In the genomic region with DNA sequence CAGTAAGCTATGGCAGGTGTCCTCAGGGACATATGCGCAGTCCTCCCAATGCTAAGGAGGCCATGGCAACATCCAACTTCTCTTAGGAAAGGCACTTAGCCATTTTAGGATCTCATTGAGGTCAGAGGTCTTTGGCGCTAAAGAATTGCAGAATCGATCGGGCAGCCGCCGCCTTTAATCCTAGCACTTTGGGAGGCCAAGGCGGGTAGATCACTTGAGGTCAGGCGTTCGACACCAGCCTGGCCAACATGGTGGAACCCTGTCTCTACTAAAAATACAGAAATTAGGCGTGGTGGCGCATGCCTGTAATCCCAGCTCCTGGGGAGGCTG, we compare ENCODE assay signal across 9 cellular contexts. TPM values are rescaled to one million over a fixed set of nuclear protein-coding genes. Genes with fewer than 3 reads are reported as not detected.
DNase-seq lines count a peak whose midpoint lies in the region; ATAC-seq and TF ChIP-seq lines count a peak whose summit lies in the region.
"Had no signal": no experiment of that assay in that cellular context is flagged by ENCODE, and none has a peak within 500 bp of the region (broad histone marks: within the 10 kb centered on the region; RNA-seq: fewer than 3 reads in every experiment).

No MANE protein-coding gene starts in this region.

- CTCF ChIA-PET in CD8-positive, alpha-beta memory T cell (lab: Charles Lee) = interaction anchor here (1.9 kb wide), 1 partner anchor 13 kb away, joined by 7 read pairs; no protein-coding TSS in a partner anchor

- TF ChIP-seq RAD21 in neural cell (conservative IDR thresholded peaks at IDR 0.05) = no peak

- no peaks in the 10 kb centered on the region for H3K9me3 Mint-ChIP-seq in CD8-positive, alpha-beta memory T cell

- H3K4me2 ChIP-seq in neural cell (ENCODE audit: low read length) = peak overlapping the region; percentile 65

- peak overlapping the region; percentile 82 to 93 (median 91) for H3K4me3 Mint-ChIP-seq in CD8-positive, alpha-beta memory T cell

- H3F3A ChIP-seq in neural cell (ENCODE audit: insufficient read depth, low read length, poor library complexity, severe bottlenecking) = no peaks in the 10 kb centered on the region

- no peak for TF ChIP-seq EP300 in neural cell (conservative IDR thresholded peaks at IDR 0.05; ENCODE audit: poor library complexity, severe bottlenecking)

- peak overlapping the region; percentile 58 for H3K4me3 ChIP-seq in CD8-positive, alpha-beta memory T cell (ENCODE audit: low read length)
- peak overlapping the region; percentile 72 to 80 for H3K4me3 ChIP-seq in duodenal mucosa (ENCODE audit: low read depth in 1 of 2, low read length in 2 of 2)
- H3K4me3 ChIP-seq in neural cell (ENCODE audit: low read length) = peak overlapping the region; percentile 96

- peaks cover 15% of the 10 kb centered on the region for H3K4me1 ChIP-seq in CD8-positive, alpha-beta memory T cell (ENCODE audit: insufficient read depth, low read length)
- H3K4me1 ChIP-seq in duodenal mucosa (ENCODE audit: control insufficient read depth in 1 of 2, insufficient read depth in 2 of 2, low read length in 2 of 2) = peaks cover 0 to 18% of the 10 kb centered on the region in 2 donors

- peak overlapping the region; percentile 55 for H3K27ac ChIP-seq in CD8-positive, alpha-beta memory T cell (ENCODE audit: low read depth, low read length)
- H3K27ac ChIP-seq in duodenal mucosa (ENCODE audit: low read depth, low read length) (no peak overlapping the region), neural cell (ENCODE audit: low read length) (no peak overlapping the region)

- H3K4me1 Mint-ChIP-seq in CD8-positive, alpha-beta memory T cell = peaks cover 9 to 28% (median 12%) of the 10 kb centered on the region in 3 donors

- no peaks in the 10 kb centered on the region for H4K20me1 ChIP-seq in neural cell (ENCODE audit: insufficient read depth)

- no peak overlapping the region for H2AFZ ChIP-seq in neural cell (ENCODE audit: low read depth, low read length)

- POLR2A ChIA-PET in CD8-positive, alpha-beta memory T cell (lab: Charles Lee) = no interaction called here

- H3K9ac ChIP-seq in duodenal mucosa (ENCODE audit: low read depth in 1 of 2, low read length in 2 of 2) = peak overlapping the region in 1 of 2 donors; percentile 70
- peak overlapping the region; percentile 87 for H3K9ac ChIP-seq in neural cell (ENCODE audit: low read length)

- H3K36me3 ChIP-seq in CD8-positive, alpha-beta memory T cell (ENCODE audit: insufficient read depth, low read length) = no peaks in the 10 kb centered on the region
- H3K36me3 ChIP-seq in duodenal mucosa (ENCODE audit: control insufficient read depth in 1 of 2, insufficient read depth in 2 of 2, low read length in 2 of 2) (peaks cover 0 to 7% of the 10 kb centered on the region in 2 donors), neural cell (ENCODE audit: insufficient read depth, low read length) (no peaks in the 10 kb centered on the region)

- no peaks in the 10 kb centered on the region for H3K9me3 ChIP-seq in CD8-positive, alpha-beta memory T cell (ENCODE audit: low read length)
- H3K9me3 ChIP-seq in duodenal mucosa (ENCODE audit: control insufficient read depth in 1 of 2, low read length in 2 of 2) = no peaks in the 10 kb centered on the region
- H3K9me3 ChIP-seq in neural cell (ENCODE audit: low read length) = no peaks in the 10 kb centered on the region

- no peaks in the 10 kb centered on the region for H3K27me3 Mint-ChIP-seq in CD8-positive, alpha-beta memory T cell

- H3K27ac Mint-ChIP-seq in CD8-positive, alpha-beta memory T cell = peak overlapping the region in 6 of 8 donors; percentile 62 to 89 (median 76)

- peaks cover 0 to 6% (median 0%) of the 10 kb centered on the region in 3 donors for H3K36me3 Mint-ChIP-seq in CD8-positive, alpha-beta memory T cell

- ATAC-seq in GM21529 (IDR thresholded peaks at IDR 0.05; ENCODE audit: unreplicated experiment) (no peak), HG03108 (IDR thresholded peaks at IDR 0.05; ENCODE audit: unreplicated experiment) (no peak)

- no peaks in the 10 kb centered on the region for H3K9me2 ChIP-seq in neural cell (ENCODE audit: insufficient read depth, low read length)

- H3K79me2 ChIP-seq in neural cell (replicated peaks; ENCODE audit: insufficient read depth, low read length) = peaks cover 11% of the 10 kb centered on the region

- TF ChIP-seq CTCF in neural cell (IDR thresholded peaks at IDR 0.05; ENCODE audit: poor library complexity, severe bottlenecking) = no peak

- no peak for DNase-seq in CD8-positive, alpha-beta memory T cell
- DNase-seq in MV-4-11 (lab: John Stamatoyannopoulos, UW) (peak; percentile 60), KG1 (lab: John Stamatoyannopoulos, UW) (no peak)
- no peak for DNase-seq in stimulated activated naive CD4-positive, alpha-beta T cell (lab: John Stamatoyannopoulos, UW)
- DNase-seq: hippocampal formation had no signal

- no peaks in the 10 kb centered on the region for H3K27me3 ChIP-seq in CD8-positive, alpha-beta memory T cell (ENCODE audit: insufficient read depth, low read length, poor library complexity, severe bottlenecking)
- H3K27me3 ChIP-seq in duodenal mucosa (ENCODE audit: control insufficient read depth in 1 of 2, insufficient read depth in 2 of 2, low read length in 2 of 2) (no peaks in the 10 kb centered on the region), neural cell (ENCODE audit: insufficient read depth, low read depth, low read length) (no peaks in the 10 kb centered on the region)

TF ChIP-seq in neural cell, 6 proteins besides CTCF, POLR2A, EP300 and RAD21:
- no peak for TF ChIP-seq REST (IDR thresholded peaks at IDR 0.05; ENCODE audit: borderline replicate concordance)
- no peak for TF ChIP-seq EZH2 (IDR thresholded peaks at IDR 0.05; ENCODE audit: borderline replicate concordance, insufficient read depth, low read length, poor library complexity, severe bottlenecking)
- TF ChIP-seq MXI1 (conservative IDR thresholded peaks at IDR 0.05; ENCODE audit: poor library complexity, severe bottlenecking) = no peak
- no peak for TF ChIP-seq TAF1 (IDR thresholded peaks at IDR 0.05; ENCODE audit: low read depth)
- no peak for TF ChIP-seq POLR2AphosphoS5 (IDR thresholded peaks at IDR 0.05)
- no peak for TF ChIP-seq SMC3 (conservative IDR thresholded peaks at IDR 0.05; ENCODE audit: poor library complexity)

RNA-seq across cellular contexts. Expression of gene CHID1, which starts 1.2 kb away (rescaled TPM):
- 10 to 100 TPM; 87.2 to 94.1 TPM for total RNA-seq in CD8-positive, alpha-beta memory T cell
- polyA plus RNA-seq in CD8-positive, alpha-beta memory T cell = 57.1 TPM
- 51.2 and 81.3 TPM in 2 replicates for polyA plus RNA-seq in neural cell
- 35.9 and 45.5 TPM in 2 replicates for polyA minus RNA-seq in neural cell

RNA-seq across cellular contexts. Expression of gene AP2A2, which starts 13.8 kb away (rescaled TPM):
- 10 to 100 TPM; 38.8 to 42.8 TPM for total RNA-seq in CD8-positive, alpha-beta memory T cell
- 13.9 TPM for polyA plus RNA-seq in CD8-positive, alpha-beta memory T cell
- polyA plus RNA-seq in neural cell = 46.5 and 46.8 TPM in 2 replicates
- polyA minus RNA-seq in neural cell = 55.1 and 61.8 TPM in 2 replicates
